In genomic region chr12:131132118-131132892, GRCh38 we compare ENCODE assay signal across 9 cellular contexts.
DNase-seq lines count a peak whose midpoint lies in the region; ATAC-seq, FAIRE-seq and TF ChIP-seq lines count a peak whose summit lies in the region.
"Had no signal": no experiment of that assay in that cellular context is flagged by ENCODE, and none has a peak within 500 bp of the region (broad histone marks: within the 10 kb centered on the region; RNA-seq: fewer than 3 reads in every experiment).

No MANE protein-coding gene starts in this region.

- peak; percentile 88 for ATAC-seq in HG02759 (IDR thresholded peaks at IDR 0.05; ENCODE audit: unreplicated experiment)
- ATAC-seq in PC-3: peak; percentile 61
- peak; percentile 72 for ATAC-seq in Right ventricle myocardium superior (ENCODE audit: poor library complexity)

- no peaks in the 10 kb centered on the region for H3K9me3 ChIP-seq in PC-3 (ENCODE audit: low read length)

- H2AFZ ChIP-seq in PC-3 (ENCODE audit: low read length): no peak overlapping the region

- POLR2A ChIA-PET in PC-3 (lab: Charles Lee; ENCODE audit: unreplicated experiment): no interaction called here

- H3K36me3 ChIP-seq in PC-3 (ENCODE audit: low read depth, low read length): no peaks in the 10 kb centered on the region

- H3K4me3 ChIP-seq in PC-3 (ENCODE audit: low read length): no peak overlapping the region

- H3K9ac ChIP-seq in PC-3 (ENCODE audit: low read length): no peak overlapping the region

- peaks cover 46% of the 10 kb centered on the region for H3K27me3 ChIP-seq in PC-3 (ENCODE audit: low read length)

- H3K9me2 ChIP-seq in PC-3 (replicated peaks; ENCODE audit: low read length): no peaks in the 10 kb centered on the region

- no peak overlapping the region for H3K4me2 ChIP-seq in PC-3 (ENCODE audit: low read length)

- FAIRE-seq in urothelium cell line (lab: Jason Lieb, UNC): no peak
- FAIRE-seq: A204.1 had no signal

- no peaks in the 10 kb centered on the region for H3K79me2 ChIP-seq in PC-3 (ENCODE audit: low read length)

- TF ChIP-seq CTCF in PC-3 (conservative IDR thresholded peaks at IDR 0.05; ENCODE audit: low read depth, low read length): peak; percentile 89

- no peak overlapping the region for H3K27ac ChIP-seq in PC-3 (ENCODE audit: low read length)

- H4K20me1 ChIP-seq in PC-3 (ENCODE audit: low read length): no peaks in the 10 kb centered on the region

- DNase-seq in DMS 273 (lab: John Stamatoyannopoulos, UW; ENCODE audit: unreplicated experiment): peak; percentile 82
- DNase-seq in DMS 273 treated with DMSO at 0.1 percent for 48 hours (lab: John Stamatoyannopoulos, UW): no peak
- peak; percentile 69 for DNase-seq in PC-3
- DNase-seq in activated effector memory CD4-positive, alpha-beta T cell treated with anti-CD3 and anti-CD28 coated beads, Interleukin-2, amount 50 U/mL, for 16 hours: peak; percentile 90
- DNase-seq in Right ventricle myocardium superior: peak; percentile 82
- peak; percentile 90 for DNase-seq in posterior vena cava (ENCODE audit: low spot score)
- peak; percentile 66 for DNase-seq in urothelium cell line (ENCODE audit: low spot score)

- no peaks in the 10 kb centered on the region for H3F3A ChIP-seq in PC-3 (ENCODE audit: low read length, unreplicated experiment)

- BruUV-seq in PC-3 (replicated peaks; lab: Mats Ljungman, UMichigan): no TSS peak

- intact Hi-C loops in PC-3 (cut with micrococcal nuclease) (loop anchor here (1.0 kb wide), 1 partner anchor 28 kb away; no protein-coding TSS in a partner anchor), Right ventricle myocardium superior (cut with DNase I) (loop anchor here (5.0 kb wide), 1 partner anchor 215 kb away; no protein-coding TSS in a partner anchor), posterior vena cava (cut with DNase I) (loop anchor here in 1 of 2 donors (5.0 kb wide), 1 partner anchor 215 kb away; no protein-coding TSS in a partner anchor)

- H3K4me1 ChIP-seq in PC-3 (ENCODE audit: insufficient read depth, low read length): peaks cover 8% of the 10 kb centered on the region

- CTCF ChIA-PET in PC-3 (lab: Charles Lee): no interaction called here
